ENCODE assay signal across 12 cellular contexts in genomic region chr11:110778351-110778750, GRCh38.
DNase-seq lines count a peak whose midpoint lies in the region; ATAC-seq and TF ChIP-seq lines count a peak whose summit lies in the region.
"Had no signal": no experiment of that assay in that cellular context is flagged by ENCODE, and none has a peak within 500 bp of the region (broad histone marks: within the 10 kb centered on the region; RNA-seq: fewer than 3 reads in every experiment).

No MANE protein-coding gene starts in this region.

- CTCF ChIA-PET in CD8-positive, alpha-beta T cell (lab: Charles Lee), result no interaction called here

- WGBS in spleen, 5 donors, result 15 to 41% (median 30%) methylated on average over 1 of the region's 1 CpG

- no peaks in the 10 kb centered on the region for H3K36me3 Mint-ChIP-seq in dendritic cell treated with granulocyte-macrophage colony-stimulating factor and Interleukin-4, amounts not matched to agents 40 ng/mL and 50 ng/mL, for 4 days (ENCODE audit: low read depth)
- H3K36me3 Mint-ChIP-seq in natural killer cell, result no peaks in the 10 kb centered on the region
- H3K36me3 Mint-ChIP-seq in CD8-positive, alpha-beta T cell, result no peaks in the 10 kb centered on the region

- peak overlapping the region; percentile 37 for H3K27ac Mint-ChIP-seq in dendritic cell treated with granulocyte-macrophage colony-stimulating factor and Interleukin-4, amounts not matched to agents 40 ng/mL and 50 ng/mL, for 4 days
- H3K27ac Mint-ChIP-seq in natural killer cell, result no peak overlapping the region
- H3K27ac Mint-ChIP-seq in CD8-positive, alpha-beta T cell, result no peak overlapping the region
- H3K27ac Mint-ChIP-seq: nephron had no signal

- no peak for DNase-seq in spleen
- DNase-seq in natural killer cell, result no peak
- no peak for DNase-seq in GM13977 (ENCODE audit: low spot score)
- no peak for DNase-seq in CD8-positive, alpha-beta T cell
- no peak for DNase-seq in central memory CD4-positive, alpha-beta T cell
- DNase-seq: DMS53; hypothalamus; stimulated activated CD4-positive, alpha-beta T cell treated with anti-CD3 and anti-CD28 coated beads, Interleukin-2, amount 100 ng/mL, for 48 hours had no signal

- in situ Hi-C loops in GM13977 (cut with MboI; ENCODE audit: low pct_unique_long_range_greater_than_20kb, low sequenced_read_pairs, unreplicated experiment), result no loop called here

- POLR2A ChIA-PET in CD8-positive, alpha-beta T cell (lab: Charles Lee), result no interaction called here

- intact Hi-C loops in dendritic cell treated with granulocyte-macrophage colony-stimulating factor and Interleukin-4, amounts not matched to agents 40 ng/mL and 50 ng/mL, for 4 days (cut with micrococcal nuclease), result no loop called here
- intact Hi-C loops in spleen (cut with DNase I; ENCODE audit: low total_unique reads) (no loop called here), natural killer cell (cut with micrococcal nuclease) (no loop called here)
- intact Hi-C loops in CD8-positive, alpha-beta T cell (cut with DNase I, micrococcal nuclease), result loop anchor here in 1 of 2 experiments (10.0 kb wide), 1 partner anchor 324 kb away; no protein-coding TSS in a partner anchor

- no peaks in the 10 kb centered on the region for H3K27me3 ChIP-seq in spleen (replicated peaks in 1 of 7)
- no peaks in the 10 kb centered on the region for H3K27me3 ChIP-seq in CD8-positive, alpha-beta T cell (ENCODE audit: insufficient read depth, low read length)

- H3K4me1 Mint-ChIP-seq in dendritic cell treated with granulocyte-macrophage colony-stimulating factor and Interleukin-4, amounts not matched to agents 40 ng/mL and 50 ng/mL, for 4 days (ENCODE audit: low read depth), result peaks cover 28% of the 10 kb centered on the region
- no peaks in the 10 kb centered on the region for H3K4me1 Mint-ChIP-seq in natural killer cell
- no peaks in the 10 kb centered on the region for H3K4me1 Mint-ChIP-seq in CD8-positive, alpha-beta T cell (ENCODE audit: low read depth)
- H3K4me1 Mint-ChIP-seq: nephron had no signal

- H3K36me3 ChIP-seq in spleen, result no peaks in the 10 kb centered on the region
- no peaks in the 10 kb centered on the region for H3K36me3 ChIP-seq in CD8-positive, alpha-beta T cell (ENCODE audit: insufficient read depth, low read length)

- peak; percentile 83 for ATAC-seq in GM18868 (IDR thresholded peaks at IDR 0.05; ENCODE audit: unreplicated experiment)
- ATAC-seq in HG03135 (IDR thresholded peaks at IDR 0.05; ENCODE audit: unreplicated experiment), result peak; percentile 57
- ATAC-seq in natural killer cell, result no peak
- ATAC-seq in CD8-positive, alpha-beta T cell, result no peak

- no peak overlapping the region for H3K4me3 ChIP-seq in spleen
- no peak overlapping the region for H3K4me3 ChIP-seq in CD8-positive, alpha-beta T cell (ENCODE audit: low read depth, low read length)

- H3K4me1 ChIP-seq in spleen, result peaks cover 0 to 6% (median 3%) of the 10 kb centered on the region in 6 donors
- H3K4me1 ChIP-seq in CD8-positive, alpha-beta T cell (ENCODE audit: insufficient read depth, low read length), result no peaks in the 10 kb centered on the region

- TF ChIP-seq POLR2A in spleen (IDR thresholded peaks at IDR 0.05), result no peak

- H3K9me3 Mint-ChIP-seq in dendritic cell treated with granulocyte-macrophage colony-stimulating factor and Interleukin-4, amounts not matched to agents 40 ng/mL and 50 ng/mL, for 4 days, result peaks cover 14% of the 10 kb centered on the region
- peaks cover 2 to 5% of the 10 kb centered on the region in 2 donors for H3K9me3 Mint-ChIP-seq in natural killer cell
- H3K9me3 Mint-ChIP-seq in CD8-positive, alpha-beta T cell, result peaks cover 9% of the 10 kb centered on the region

- H3K9me3 ChIP-seq in spleen, result peaks cover 0 to 11% (median 7%) of the 10 kb centered on the region in 8 donors
- H3K9me3 ChIP-seq in CD8-positive, alpha-beta T cell (ENCODE audit: low read length), result no peaks in the 10 kb centered on the region

- H3K27me3 Mint-ChIP-seq in dendritic cell treated with granulocyte-macrophage colony-stimulating factor and Interleukin-4, amounts not matched to agents 40 ng/mL and 50 ng/mL, for 4 days, result no peaks in the 10 kb centered on the region
- no peaks in the 10 kb centered on the region for H3K27me3 Mint-ChIP-seq in natural killer cell (ENCODE audit: low read depth in 2 of 2)
- H3K27me3 Mint-ChIP-seq in CD8-positive, alpha-beta T cell (ENCODE audit: low read depth), result no peaks in the 10 kb centered on the region

- no peak for TF ChIP-seq CTCF in spleen (IDR thresholded peaks at IDR 0.05 in 8 of 11, conservative IDR thresholded peaks at IDR 0.05 in 3 of 11)
- no peak for TF ChIP-seq CTCF in natural killer cell (IDR thresholded peaks at IDR 0.05)
- no peak for TF ChIP-seq CTCF in GM13977 (IDR thresholded peaks at IDR 0.05; ENCODE audit: extremely low read depth, insufficient read depth, missing control alignments)
- no peak for TF ChIP-seq CTCF in CD8-positive, alpha-beta T cell (IDR thresholded peaks at IDR 0.05)

- H3K27ac ChIP-seq in spleen, result peak overlapping the region in 6 of 8 donors; percentile 17 to 63 (median 42)
- no peak overlapping the region for H3K27ac ChIP-seq in CD8-positive, alpha-beta T cell (ENCODE audit: low read depth, low read length)

- H3K4me3 Mint-ChIP-seq in dendritic cell treated with granulocyte-macrophage colony-stimulating factor and Interleukin-4, amounts not matched to agents 40 ng/mL and 50 ng/mL, for 4 days, result no peak overlapping the region
- H3K4me3 Mint-ChIP-seq in natural killer cell, result no peak overlapping the region
- no peak overlapping the region for H3K4me3 Mint-ChIP-seq in CD8-positive, alpha-beta T cell
- H3K4me3 Mint-ChIP-seq: nephron had no signal

Comparison
In these comparisons a context has a peak if more than half of its experiments do, and no peak if none do; other contexts are left out.
1. ATAC-seq: peak in GM18868 (single experiment) and HG03135 (single experiment); none in natural killer cell (0 of 3) and CD8-positive, alpha-beta T cell (single experiment).